ENCODE assay signal across 1 cellular context in genomic region chr16:2340564-2341455, GRCh38.
TF ChIP-seq lines count a peak whose summit lies in the region.

Gene ABCA3, minus strand, starts transcription at chr16:2340728. Its CDS starts 14,262 bp downstream, at chr16:2326466.

TF ChIP-seq in K562, 482 proteins besides CTCF, POLR2A, EP300 and RAD21 (continued from another document and continues in another):
- TF ChIP-seq, protein P1, sequence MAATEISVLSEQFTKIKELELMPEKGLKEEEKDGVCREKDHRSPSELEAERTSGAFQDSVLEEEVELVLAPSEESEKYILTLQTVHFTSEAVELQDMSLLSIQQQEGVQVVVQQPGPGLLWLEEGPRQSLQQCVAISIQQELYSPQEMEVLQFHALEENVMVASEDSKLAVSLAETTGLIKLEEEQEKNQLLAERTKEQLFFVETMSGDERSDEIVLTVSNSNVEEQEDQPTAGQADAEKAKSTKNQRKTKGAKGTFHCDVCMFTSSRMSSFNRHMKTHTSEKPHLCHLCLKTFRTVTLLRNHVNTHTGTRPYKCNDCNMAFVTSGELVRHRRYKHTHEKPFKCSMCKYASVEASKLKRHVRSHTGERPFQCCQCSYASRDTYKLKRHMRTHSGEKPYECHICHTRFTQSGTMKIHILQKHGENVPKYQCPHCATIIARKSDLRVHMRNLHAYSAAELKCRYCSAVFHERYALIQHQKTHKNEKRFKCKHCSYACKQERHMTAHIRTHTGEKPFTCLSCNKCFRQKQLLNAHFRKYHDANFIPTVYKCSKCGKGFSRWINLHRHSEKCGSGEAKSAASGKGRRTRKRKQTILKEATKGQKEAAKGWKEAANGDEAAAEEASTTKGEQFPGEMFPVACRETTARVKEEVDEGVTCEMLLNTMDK (IDR thresholded peaks at IDR 0.05; ENCODE audit: borderline replicate concordance, insufficient read depth, low read depth, low read length, poor library complexity, severe bottlenecking): peak; percentile 99
- TF ChIP-seq ELF1 (tag; IDR thresholded peaks at IDR 0.05): peak; percentile 81
- TF ChIP-seq NR2C2 (CRISPR knock-in tag; IDR thresholded peaks at IDR 0.05): peak; percentile 76; the same call in 1 of the 2 replicates
- TF ChIP-seq NR2C2 (tag; IDR thresholded peaks at IDR 0.05): peak; percentile 80
- peak; percentile 5 for TF ChIP-seq HNRNPLL (IDR thresholded peaks at IDR 0.05; ENCODE audit: low read depth, low read length, poor library complexity, severe bottlenecking)
- peak; percentile 94; the same call in 1 of the 2 replicates for TF ChIP-seq DMBX1 (CRISPR knock-in tag; IDR thresholded peaks at IDR 0.05; ENCODE audit: borderline replicate concordance)
- peak; percentile 35 for TF ChIP-seq TAF1 (IDR thresholded peaks at IDR 0.05; ENCODE audit: control insufficient read depth, extremely low read depth, insufficient read depth, low read length, severe bottlenecking)
- TF ChIP-seq, protein P2, sequence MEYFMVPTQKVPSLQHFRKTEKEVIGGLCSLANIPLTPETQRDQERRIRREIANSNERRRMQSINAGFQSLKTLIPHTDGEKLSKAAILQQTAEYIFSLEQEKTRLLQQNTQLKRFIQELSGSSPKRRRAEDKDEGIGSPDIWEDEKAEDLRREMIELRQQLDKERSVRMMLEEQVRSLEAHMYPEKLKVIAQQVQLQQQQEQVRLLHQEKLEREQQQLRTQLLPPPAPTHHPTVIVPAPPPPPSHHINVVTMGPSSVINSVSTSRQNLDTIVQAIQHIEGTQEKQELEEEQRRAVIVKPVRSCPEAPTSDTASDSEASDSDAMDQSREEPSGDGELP (CRISPR knock-in tag; IDR thresholded peaks at IDR 0.05; ENCODE audit: borderline replicate concordance): peak; percentile 94
- TF ChIP-seq NCOA1 (IDR thresholded peaks at IDR 0.05; ENCODE audit: low read depth): no peak
- no peak for TF ChIP-seq KDM1A (IDR thresholded peaks at IDR 0.05)
- TF ChIP-seq ZNF124 (CRISPR knock-in tag; IDR thresholded peaks at IDR 0.05): no peak
- no peak; the same call in 1 of the 2 replicates for TF ChIP-seq SREBF2 (CRISPR knock-in tag; IDR thresholded peaks at IDR 0.05)
- TF ChIP-seq SMAD1 (IDR thresholded peaks at IDR 0.05; ENCODE audit: low read depth, low read length, partially characterized antibody): peak; percentile 20
- TF ChIP-seq IFI16 (CRISPR knock-in tag; IDR thresholded peaks at IDR 0.05): 0 out of 2 replicates have a peak, but pooled peaks have one; percentile 32
- 0 out of 2 replicates have a peak, but pooled peaks have one; percentile 29 for TF ChIP-seq MTA1 (IDR thresholded peaks at IDR 0.05; ENCODE audit: borderline replicate concordance)
- TF ChIP-seq EHMT2 (IDR thresholded peaks at IDR 0.05): 0 out of 2 replicates have a peak, but pooled peaks have one; percentile 40
- TF ChIP-seq EP400 (IDR thresholded peaks at IDR 0.05): peak; percentile 87
- TF ChIP-seq BCL6 (CRISPR knock-in tag; IDR thresholded peaks at IDR 0.05): 0 out of 2 replicates have a peak, but pooled peaks have one; percentile 65
- no peak for TF ChIP-seq PHF20 (IDR thresholded peaks at IDR 0.05; ENCODE audit: partially characterized antibody)
- TF ChIP-seq, protein P3, sequence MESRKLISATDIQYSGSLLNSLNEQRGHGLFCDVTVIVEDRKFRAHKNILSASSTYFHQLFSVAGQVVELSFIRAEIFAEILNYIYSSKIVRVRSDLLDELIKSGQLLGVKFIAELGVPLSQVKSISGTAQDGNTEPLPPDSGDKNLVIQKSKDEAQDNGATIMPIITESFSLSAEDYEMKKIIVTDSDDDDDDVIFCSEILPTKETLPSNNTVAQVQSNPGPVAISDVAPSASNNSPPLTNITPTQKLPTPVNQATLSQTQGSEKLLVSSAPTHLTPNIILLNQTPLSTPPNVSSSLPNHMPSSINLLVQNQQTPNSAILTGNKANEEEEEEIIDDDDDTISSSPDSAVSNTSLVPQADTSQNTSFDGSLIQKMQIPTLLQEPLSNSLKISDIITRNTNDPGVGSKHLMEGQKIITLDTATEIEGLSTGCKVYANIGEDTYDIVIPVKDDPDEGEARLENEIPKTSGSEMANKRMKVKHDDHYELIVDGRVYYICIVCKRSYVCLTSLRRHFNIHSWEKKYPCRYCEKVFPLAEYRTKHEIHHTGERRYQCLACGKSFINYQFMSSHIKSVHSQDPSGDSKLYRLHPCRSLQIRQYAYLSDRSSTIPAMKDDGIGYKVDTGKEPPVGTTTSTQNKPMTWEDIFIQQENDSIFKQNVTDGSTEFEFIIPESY (CRISPR knock-in tag; IDR thresholded peaks at IDR 0.05): peak; percentile 100
- peak; percentile 59; the same call in 1 of the 2 replicates for TF ChIP-seq ZNF143 (CRISPR knock-in tag; IDR thresholded peaks at IDR 0.05)
- TF ChIP-seq SIRT6 (IDR thresholded peaks at IDR 0.05; ENCODE audit: low read depth, low read length): no peak
- no peak for TF ChIP-seq ZKSCAN8 (CRISPR knock-in tag; IDR thresholded peaks at IDR 0.05)
- no peak for TF ChIP-seq POLR2H (tag; IDR thresholded peaks at IDR 0.05; ENCODE audit: low read depth)
- peak; percentile 83 to 92 for TF ChIP-seq MAZ (CRISPR knock-in tag; conservative IDR thresholded peaks at IDR 0.05 in 1 of 2, IDR thresholded peaks at IDR 0.05 in 1 of 2)
- peak; percentile 73 for TF ChIP-seq TEAD4 (IDR thresholded peaks at IDR 0.05; ENCODE audit: low read length)
- TF ChIP-seq TEAD4 (CRISPR knock-in tag; IDR thresholded peaks at IDR 0.05; ENCODE audit: borderline replicate concordance): peak; percentile 95
- TF ChIP-seq MYC (IDR thresholded peaks at IDR 0.05; ENCODE audit: low read depth, low read length): peak; percentile 98
- TF ChIP-seq MYC (CRISPR knock-in tag; IDR thresholded peaks at IDR 0.05; ENCODE audit: borderline replicate concordance, low read depth): peak; percentile 70; the same call in 1 of the 2 replicates
- peak; percentile 56; the same call in 1 of the 2 replicates for TF ChIP-seq ATF4 (CRISPR knock-in tag; IDR thresholded peaks at IDR 0.05)
- TF ChIP-seq POLR3A (IDR thresholded peaks at IDR 0.05; ENCODE audit: borderline replicate concordance, extremely low read depth, insufficient read depth, insufficient read length): no peak
- peak; percentile 42 for TF ChIP-seq PRDM10 (IDR thresholded peaks at IDR 0.05; ENCODE audit: partially characterized antibody)
- TF ChIP-seq SP1 (CRISPR knock-in tag; IDR thresholded peaks at IDR 0.05): peak; percentile 93
- peak; percentile 83; the same call in 1 of the 2 replicates for TF ChIP-seq NR4A1 (CRISPR knock-in tag; IDR thresholded peaks at IDR 0.05)
- peak; percentile 90 for TF ChIP-seq NR4A1 (tag; IDR thresholded peaks at IDR 0.05)
- TF ChIP-seq RB1 (IDR thresholded peaks at IDR 0.05; ENCODE audit: low read depth): peak; percentile 97; the same call in 1 of the 2 replicates
- peak; percentile 77; the same call in 1 of the 2 replicates for TF ChIP-seq ZNF12 (CRISPR knock-in tag; IDR thresholded peaks at IDR 0.05)
- TF ChIP-seq TOE1 (IDR thresholded peaks at IDR 0.05; ENCODE audit: borderline replicate concordance): peak; percentile 77; the same call in 1 of the 2 replicates
- TF ChIP-seq TOE1 (CRISPR knock-in tag; IDR thresholded peaks at IDR 0.05; ENCODE audit: borderline replicate concordance, low read depth): peak; percentile 97; the same call in 1 of the 2 replicates
- TF ChIP-seq, protein P4, sequence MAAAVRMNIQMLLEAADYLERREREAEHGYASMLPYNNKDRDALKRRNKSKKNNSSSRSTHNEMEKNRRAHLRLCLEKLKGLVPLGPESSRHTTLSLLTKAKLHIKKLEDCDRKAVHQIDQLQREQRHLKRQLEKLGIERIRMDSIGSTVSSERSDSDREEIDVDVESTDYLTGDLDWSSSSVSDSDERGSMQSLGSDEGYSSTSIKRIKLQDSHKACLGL (CRISPR knock-in tag; IDR thresholded peaks at IDR 0.05; ENCODE audit: borderline replicate concordance, poor library complexity, severe bottlenecking): no peak
- no peak for TF ChIP-seq BRD4 (IDR thresholded peaks at IDR 0.05)
- TF ChIP-seq HDAC1 (IDR thresholded peaks at IDR 0.05): peak in 1 of 2 experiments; percentile 93; a peak in 2 of 4 replicates
- peak; percentile 99 for TF ChIP-seq CBX1 (IDR thresholded peaks at IDR 0.05; ENCODE audit: low read depth)
- peak; percentile 63 for TF ChIP-seq CREB1 (IDR thresholded peaks at IDR 0.05)
- TF ChIP-seq CREB1 (CRISPR knock-in tag; IDR thresholded peaks at IDR 0.05): peak; percentile 92
- TF ChIP-seq, protein P5, sequence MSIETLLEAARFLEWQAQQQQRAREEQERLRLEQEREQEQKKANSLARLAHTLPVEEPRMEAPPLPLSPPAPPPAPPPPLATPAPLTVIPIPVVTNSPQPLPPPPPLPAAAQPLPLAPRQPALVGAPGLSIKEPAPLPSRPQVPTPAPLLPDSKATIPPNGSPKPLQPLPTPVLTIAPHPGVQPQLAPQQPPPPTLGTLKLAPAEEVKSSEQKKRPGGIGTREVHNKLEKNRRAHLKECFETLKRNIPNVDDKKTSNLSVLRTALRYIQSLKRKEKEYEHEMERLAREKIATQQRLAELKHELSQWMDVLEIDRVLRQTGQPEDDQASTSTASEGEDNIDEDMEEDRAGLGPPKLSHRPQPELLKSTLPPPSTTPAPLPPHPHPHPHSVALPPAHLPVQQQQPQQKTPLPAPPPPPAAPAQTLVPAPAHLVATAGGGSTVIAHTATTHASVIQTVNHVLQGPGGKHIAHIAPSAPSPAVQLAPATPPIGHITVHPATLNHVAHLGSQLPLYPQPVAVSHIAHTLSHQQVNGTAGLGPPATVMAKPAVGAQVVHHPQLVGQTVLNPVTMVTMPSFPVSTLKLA (conservative IDR thresholded peaks at IDR 0.05): peak; percentile 93 to 97
- TF ChIP-seq, protein P6, sequence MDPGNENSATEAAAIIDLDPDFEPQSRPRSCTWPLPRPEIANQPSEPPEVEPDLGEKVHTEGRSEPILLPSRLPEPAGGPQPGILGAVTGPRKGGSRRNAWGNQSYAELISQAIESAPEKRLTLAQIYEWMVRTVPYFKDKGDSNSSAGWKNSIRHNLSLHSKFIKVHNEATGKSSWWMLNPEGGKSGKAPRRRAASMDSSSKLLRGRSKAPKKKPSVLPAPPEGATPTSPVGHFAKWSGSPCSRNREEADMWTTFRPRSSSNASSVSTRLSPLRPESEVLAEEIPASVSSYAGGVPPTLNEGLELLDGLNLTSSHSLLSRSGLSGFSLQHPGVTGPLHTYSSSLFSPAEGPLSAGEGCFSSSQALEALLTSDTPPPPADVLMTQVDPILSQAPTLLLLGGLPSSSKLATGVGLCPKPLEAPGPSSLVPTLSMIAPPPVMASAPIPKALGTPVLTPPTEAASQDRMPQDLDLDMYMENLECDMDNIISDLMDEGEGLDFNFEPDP (CRISPR knock-in tag; IDR thresholded peaks at IDR 0.05): 0 out of 2 replicates have a peak, but pooled peaks have one; percentile 52
- TF ChIP-seq KLF16 (IDR thresholded peaks at IDR 0.05): peak; percentile 60; the same call in 1 of the 2 replicates
- no peak for TF ChIP-seq ZNF184 (CRISPR knock-in tag; IDR thresholded peaks at IDR 0.05)
- TF ChIP-seq KHSRP (IDR thresholded peaks at IDR 0.05): no peak
- TF ChIP-seq ZNF584 (CRISPR knock-in tag; IDR thresholded peaks at IDR 0.05; ENCODE audit: low read depth): peak; percentile 79
- peak; percentile 97 for TF ChIP-seq CXXC5 (CRISPR knock-in tag; IDR thresholded peaks at IDR 0.05)
- no peak for TF ChIP-seq PTTG1 (tag; IDR thresholded peaks at IDR 0.05; ENCODE audit: low read depth)
- 0 out of 2 replicates have a peak, but pooled peaks have one; percentile 55 for TF ChIP-seq OTX1 (CRISPR knock-in tag; IDR thresholded peaks at IDR 0.05)
- TF ChIP-seq, protein P7, sequence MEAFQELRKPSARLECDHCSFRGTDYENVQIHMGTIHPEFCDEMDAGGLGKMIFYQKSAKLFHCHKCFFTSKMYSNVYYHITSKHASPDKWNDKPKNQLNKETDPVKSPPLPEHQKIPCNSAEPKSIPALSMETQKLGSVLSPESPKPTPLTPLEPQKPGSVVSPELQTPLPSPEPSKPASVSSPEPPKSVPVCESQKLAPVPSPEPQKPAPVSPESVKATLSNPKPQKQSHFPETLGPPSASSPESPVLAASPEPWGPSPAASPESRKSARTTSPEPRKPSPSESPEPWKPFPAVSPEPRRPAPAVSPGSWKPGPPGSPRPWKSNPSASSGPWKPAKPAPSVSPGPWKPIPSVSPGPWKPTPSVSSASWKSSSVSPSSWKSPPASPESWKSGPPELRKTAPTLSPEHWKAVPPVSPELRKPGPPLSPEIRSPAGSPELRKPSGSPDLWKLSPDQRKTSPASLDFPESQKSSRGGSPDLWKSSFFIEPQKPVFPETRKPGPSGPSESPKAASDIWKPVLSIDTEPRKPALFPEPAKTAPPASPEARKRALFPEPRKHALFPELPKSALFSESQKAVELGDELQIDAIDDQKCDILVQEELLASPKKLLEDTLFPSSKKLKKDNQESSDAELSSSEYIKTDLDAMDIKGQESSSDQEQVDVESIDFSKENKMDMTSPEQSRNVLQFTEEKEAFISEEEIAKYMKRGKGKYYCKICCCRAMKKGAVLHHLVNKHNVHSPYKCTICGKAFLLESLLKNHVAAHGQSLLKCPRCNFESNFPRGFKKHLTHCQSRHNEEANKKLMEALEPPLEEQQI (IDR thresholded peaks at IDR 0.05): peak; percentile 34; the same call in 1 of the 2 replicates
